ENCODE assay signal across 8 cellular contexts in the genomic region with DNA sequence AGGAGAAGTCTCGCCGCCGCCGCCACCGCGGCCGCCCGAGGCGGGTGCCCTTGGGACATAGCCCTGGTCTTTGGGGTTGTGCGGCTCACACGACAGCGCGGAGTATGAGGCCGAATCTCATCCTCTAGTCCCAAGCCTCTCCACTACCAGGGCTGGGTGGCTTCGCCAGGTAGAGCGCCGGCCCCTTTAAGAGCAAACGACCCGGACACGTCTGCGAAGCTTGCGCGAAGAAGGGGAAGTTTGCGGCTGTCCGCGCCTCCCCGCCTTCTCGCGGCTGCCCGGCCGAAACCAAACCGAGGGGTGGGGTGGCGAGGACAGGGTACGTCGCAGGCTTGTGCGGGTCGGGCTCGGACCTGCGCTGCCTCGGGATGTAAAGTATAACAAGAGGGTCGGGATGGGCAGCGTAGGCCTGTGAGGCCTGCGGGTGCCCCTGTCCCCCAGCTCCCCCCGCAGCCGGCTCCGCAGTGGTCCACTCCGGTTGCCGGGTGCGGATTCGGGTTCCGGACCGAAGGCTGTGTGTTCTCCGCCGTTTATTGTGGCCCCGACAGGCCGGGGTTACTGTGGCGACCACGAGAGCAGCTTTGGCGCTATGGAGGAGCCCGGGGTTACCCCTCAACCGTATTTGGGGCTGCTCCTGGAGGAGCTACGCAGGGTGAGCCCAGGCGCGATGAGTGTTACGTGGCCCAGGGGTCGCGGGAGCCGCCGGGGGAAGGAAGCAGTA. TPM values are rescaled to one million over a fixed set of nuclear protein-coding genes. Genes with fewer than 3 reads are reported as not detected.
DNase-seq lines count a peak whose midpoint lies in the region; TF ChIP-seq lines count a peak whose summit lies in the region.

No MANE protein-coding gene starts in this region.

- H3K4me3 ChIP-seq in OCI-LY3 (ENCODE audit: low read length): peak overlapping the region; percentile 91

- H3K4me2 ChIP-seq in OCI-LY3 (ENCODE audit: low read length): peak overlapping the region; percentile 89

- TF ChIP-seq CTCF in GM20000 (IDR thresholded peaks at IDR 0.05; ENCODE audit: extremely low read depth, missing control alignments) (no peak), OCI-LY3 (IDR thresholded peaks at IDR 0.05; ENCODE audit: low read depth, low read length) (no peak)

- H3K27ac ChIP-seq in OCI-LY3 (ENCODE audit: low read length) (peak overlapping the region; percentile 75), epithelial cell of prostate (peak overlapping the region; percentile 97)

- H2AFZ ChIP-seq in OCI-LY3 (ENCODE audit: low read depth, low read length): peak overlapping the region; percentile 95

- peaks cover 8% of the 10 kb centered on the region; the same call in 1 of the 2 replicates for H3K9me3 ChIP-seq in OCI-LY3 (ENCODE audit: insufficient read depth, low read length)

- H3K79me2 ChIP-seq in OCI-LY3 (ENCODE audit: low read length): peaks cover 51% of the 10 kb centered on the region

- peaks cover 4% of the 10 kb centered on the region; the same call in 1 of the 2 replicates for H4K20me1 ChIP-seq in OCI-LY3 (ENCODE audit: insufficient read depth, low read length)

- peak overlapping the region; percentile 83 for H3K9ac ChIP-seq in OCI-LY3 (ENCODE audit: low read length)

- peaks cover 24% of the 10 kb centered on the region for H3K4me1 ChIP-seq in OCI-LY3 (ENCODE audit: low read length)

- H3K27me3 ChIP-seq in OCI-LY3 (ENCODE audit: low read depth, low read length): no peaks in the 10 kb centered on the region

- DNase-seq in D341Med (ENCODE audit: low spot score) (peak; percentile 86), GM20000 (ENCODE audit: low spot score) (peak; percentile 86), HS-5 (ENCODE audit: low read depth) (peak; percentile 61), activated T-cell treated with anti-CD3 and anti-CD28 coated beads for 24 hours (ENCODE audit: low read depth) (peak; percentile 64), epithelial cell of prostate (ENCODE audit: low read depth, low spot score) (no peak), mucosa of gallbladder (ENCODE audit: low spot score) (peak; percentile 84)
- DNase-seq in stimulated activated CD8-positive, alpha-beta memory T cell treated with anti-CD3 and anti-CD28 coated beads, Interleukin-4, amount 100 ng/mL, for 4 hours (ENCODE audit: low read depth in 2 of 2, low spot score in 1 of 2): peak; percentile 49 to 61

- H3K36me3 ChIP-seq in OCI-LY3 (replicated peaks; ENCODE audit: low read depth, low read length): peaks cover 14% of the 10 kb centered on the region

RNA-seq across cellular contexts. Expression of gene MIA2, which starts 33.3 kb away (rescaled TPM):
- 81.7 TPM for total RNA-seq in mucosa of gallbladder
